7 cellular contexts compared by ENCODE assay signal in genomic region chr17:42670925-42671657, GRCh38. TPM values are rescaled to one million over a fixed set of nuclear protein-coding genes. Genes with fewer than 3 reads are reported as not detected.
DNase-seq lines count a peak whose midpoint lies in the region; TF ChIP-seq lines count a peak whose summit lies in the region.
"Had no signal": no experiment of that assay in that cellular context is flagged by ENCODE, and none has a peak within 500 bp of the region (broad histone marks: within the 10 kb centered on the region; RNA-seq: fewer than 3 reads in every experiment).

No MANE protein-coding gene starts in this region.

- H3K27ac Mint-ChIP-seq in activated naive CD4-positive, alpha-beta T cell treated with anti-CD3 and anti-CD28 coated beads, Interleukin-2, amount 10 ng/mL, durations not matched to agents 7 days and 5 days = no peak overlapping the region

- CTCF ChIA-PET in activated naive CD4-positive, alpha-beta T cell treated with anti-CD3 and anti-CD28 coated beads, Interleukin-2, amount 10 ng/mL, durations not matched to agents 7 days and 5 days (lab: Charles Lee) = interaction anchor here (0.7 to 6.6 kb wide), 4 partner anchors 9 to 93 kb away, joined by 3 to 33 read pairs (median 3); partner anchors contain the start of genes CCR10 and PSMC3IP

- no peaks in the 10 kb centered on the region for H3K9me3 Mint-ChIP-seq in activated naive CD4-positive, alpha-beta T cell treated with anti-CD3 and anti-CD28 coated beads, Interleukin-2, amount 10 ng/mL, durations not matched to agents 7 days and 5 days
- H3K9me3 Mint-ChIP-seq: brain had no signal

- H3K4me3 ChIP-seq in esophagus muscularis mucosa (no peak overlapping the region), thymus (ENCODE audit: low read length) (peak overlapping the region; percentile 37)

- H3K27ac ChIP-seq in esophagus muscularis mucosa (replicated peaks in 1 of 4) (peak overlapping the region in 3 of 4 donors; percentile 36 to 59 (median 48)), thymus (ENCODE audit: low read depth) (no peak overlapping the region)

- H3K4me3 Mint-ChIP-seq in activated naive CD4-positive, alpha-beta T cell treated with anti-CD3 and anti-CD28 coated beads, Interleukin-2, amount 10 ng/mL, durations not matched to agents 7 days and 5 days = peak overlapping the region; percentile 28

- no peaks in the 10 kb centered on the region for H3K27me3 ChIP-seq in esophagus muscularis mucosa
- H3K27me3 ChIP-seq in thymus (ENCODE audit: control insufficient read depth, insufficient read depth) = peaks cover 71% of the 10 kb centered on the region

- H3K4me1 ChIP-seq in esophagus muscularis mucosa (peaks cover 51 to 96% (median 85%) of the 10 kb centered on the region in 4 donors), thymus (ENCODE audit: control insufficient read depth, insufficient read depth, low read length) (peaks cover 11% of the 10 kb centered on the region)

- TF ChIP-seq POLR2A in esophagus muscularis mucosa (IDR thresholded peaks at IDR 0.05; ENCODE audit: low read depth) = no peak

- H3K36me3 ChIP-seq in esophagus muscularis mucosa (peaks cover 32 to 71% (median 66%) of the 10 kb centered on the region in 4 donors), thymus (ENCODE audit: control insufficient read depth, insufficient read depth) (no peaks in the 10 kb centered on the region)

- H3K36me3 Mint-ChIP-seq in activated naive CD4-positive, alpha-beta T cell treated with anti-CD3 and anti-CD28 coated beads, Interleukin-2, amount 10 ng/mL, durations not matched to agents 7 days and 5 days = peaks cover 4% of the 10 kb centered on the region

- intact Hi-C loops in esophagus muscularis mucosa (cut with DNase I) = no loop called here

- WGBS in esophagus muscularis mucosa = 86% methylated on average over 25 of the region's 38 CpGs
- 30% methylated on average over 38 of the region's 38 CpGs for WGBS in thymus

- peaks cover 88% of the 10 kb centered on the region for H3K27me3 Mint-ChIP-seq in activated naive CD4-positive, alpha-beta T cell treated with anti-CD3 and anti-CD28 coated beads, Interleukin-2, amount 10 ng/mL, durations not matched to agents 7 days and 5 days

- no peak for DNase-seq in activated naive CD4-positive, alpha-beta T cell treated with anti-CD3 and anti-CD28 coated beads, Interleukin-2, amount 10 ng/mL, durations not matched to agents 7 days and 5 days
- DNase-seq in activated naive CD4-positive, alpha-beta T cell treated with anti-CD3 and anti-CD28 coated beads, Interleukin-2, amount 50 U/mL, for 16 hours = no peak
- DNase-seq in esophagus muscularis mucosa (ENCODE audit: extremely low spot score) (no peak), glomerular visceral epithelial cell (ENCODE audit: extremely low spot score) (no peak), NCI-H524 treated with DMSO at 0.1 percent for 48 hours (lab: John Stamatoyannopoulos, UW) (no peak)

- H3K4me1 Mint-ChIP-seq in activated naive CD4-positive, alpha-beta T cell treated with anti-CD3 and anti-CD28 coated beads, Interleukin-2, amount 10 ng/mL, durations not matched to agents 7 days and 5 days = peaks cover 29% of the 10 kb centered on the region

- no peak for TF ChIP-seq EP300 in esophagus muscularis mucosa (IDR thresholded peaks at IDR 0.05)

- H3K9me3 ChIP-seq in esophagus muscularis mucosa (no peaks in the 10 kb centered on the region), thymus (ENCODE audit: control insufficient read depth) (no peaks in the 10 kb centered on the region)

- TF ChIP-seq CTCF in esophagus muscularis mucosa (IDR thresholded peaks at IDR 0.05) = no peak

RNA-seq across cellular contexts. Expression of gene PLEKHH3, which starts 5.7 kb away (rescaled TPM):
- total RNA-seq in esophagus muscularis mucosa = 10 to 100 TPM; 20.3 to 41.2 (median 27.3) TPM
- 20.3 TPM for polyA plus RNA-seq in thymus

RNA-seq across cellular contexts. Expression of gene CCR10, which starts 10.6 kb away (rescaled TPM):
- total RNA-seq in esophagus muscularis mucosa = 1 to 10 TPM; 2.9 to 8.4 (median 3.7) TPM
- polyA plus RNA-seq in thymus = 1.2 TPM

RNA-seq across cellular contexts. Expression of gene CNTNAP1, which starts 11.2 kb away (rescaled TPM):
- 10 to 100 TPM in 1 of 4 donors, 1 to 10 TPM in 3; 4.7 to 13.2 (median 6.2) TPM for total RNA-seq in esophagus muscularis mucosa
- polyA plus RNA-seq in thymus = 2.1 TPM

RNA-seq across cellular contexts. Expression of gene TUBG2, which starts 12.0 kb away (rescaled TPM):
- total RNA-seq in esophagus muscularis mucosa = 10 to 100 TPM; 25.3 to 40.2 (median 38.1) TPM
- 11.3 TPM for polyA plus RNA-seq in thymus
